ENCODE assay signal across 8 cellular contexts in the genomic region with DNA sequence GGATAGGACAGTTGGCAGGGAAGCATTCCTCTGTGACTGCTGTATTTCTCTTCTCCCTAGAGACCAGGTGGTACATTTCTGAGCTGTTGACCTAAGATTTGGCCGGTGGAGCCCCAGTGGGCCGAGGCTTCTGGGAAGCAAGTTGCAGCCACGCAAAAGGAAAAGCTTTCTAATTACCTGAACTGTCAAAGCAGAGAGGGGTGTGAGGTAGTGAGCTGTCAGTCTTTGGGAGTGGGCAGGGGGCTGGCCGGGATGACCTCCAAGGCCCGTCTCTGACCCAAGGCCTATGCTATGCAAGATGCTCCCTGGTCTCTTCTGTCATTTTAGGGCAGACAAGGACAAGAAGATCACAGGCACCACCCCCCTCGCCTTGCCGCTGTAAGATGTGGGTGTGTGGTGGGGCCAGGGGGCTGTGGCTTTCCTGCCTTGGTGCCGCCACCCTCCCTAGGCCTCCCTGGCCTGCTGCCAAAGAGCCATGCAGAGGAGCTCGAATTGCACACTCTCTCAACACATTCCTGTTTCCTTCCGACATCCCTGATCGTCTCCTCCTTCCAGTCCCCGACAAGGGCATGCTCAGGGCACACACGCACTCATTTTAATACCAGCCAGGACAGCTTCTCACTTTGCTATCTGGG.
DNase-seq lines count a peak whose midpoint lies in the region; ATAC-seq and TF ChIP-seq lines count a peak whose summit lies in the region.

No MANE protein-coding gene starts in this region.

- no peak for TF ChIP-seq CTCF in DND-41 (IDR thresholded peaks at IDR 0.05; ENCODE audit: borderline replicate concordance, extremely low read depth, low read length, poor library complexity, severe bottlenecking)

- ATAC-seq in DND-41 (ENCODE audit: insufficient read depth, low read depth): peak; percentile 97
- ATAC-seq in HG03521 (IDR thresholded peaks at IDR 0.05; ENCODE audit: unreplicated experiment): no peak

- H4K20me1 ChIP-seq in DND-41 (ENCODE audit: insufficient read depth, low read length): peaks cover 32% of the 10 kb centered on the region

- no peaks in the 10 kb centered on the region for H3K36me3 ChIP-seq in DND-41 (ENCODE audit: insufficient read depth, low read length)

- H2AFZ ChIP-seq in DND-41 (ENCODE audit: low read depth, low read length): no peak overlapping the region

- no peak overlapping the region for H3K4me2 ChIP-seq in DND-41 (ENCODE audit: insufficient read depth, low read length)

- H3K9me3 ChIP-seq in DND-41 (ENCODE audit: insufficient read depth, low read length, severe bottlenecking): no peaks in the 10 kb centered on the region

- H3K27ac ChIP-seq in DND-41 (ENCODE audit: low read length): no peak overlapping the region

- peaks cover 44% of the 10 kb centered on the region for H3K27me3 ChIP-seq in DND-41 (ENCODE audit: insufficient read depth, low read length, poor library complexity)

- no peaks in the 10 kb centered on the region for H3K79me2 ChIP-seq in DND-41 (ENCODE audit: insufficient read depth, low read length)

- H3K4me3 ChIP-seq in DND-41 (ENCODE audit: low read depth in 1 of 2, low read length in 2 of 2): no peak overlapping the region

- no peak overlapping the region for H3K9ac ChIP-seq in DND-41 (ENCODE audit: low read depth, low read length)

- peaks cover 15% of the 10 kb centered on the region for H3K4me1 ChIP-seq in DND-41 (ENCODE audit: insufficient read depth, low read length)

- DNase-seq in DND-41 (peak; percentile 88), NCI-H2227 (lab: John Stamatoyannopoulos, UW; ENCODE audit: unreplicated experiment) (peak; percentile 80), activated T-cell treated with anti-CD3 and anti-CD28 coated beads for 48 hours (ENCODE audit: low read depth) (peak; percentile 46), glomerular visceral epithelial cell (ENCODE audit: extremely low spot score) (peak; percentile 94), NCI-H774 (lab: John Stamatoyannopoulos, UW) (no peak), NCI-H1092 treated with DMSO at 0.1 percent for 48 hours (lab: John Stamatoyannopoulos, UW) (no peak)
- peak; percentile 15 to 62 (median 19) for DNase-seq in stimulated activated CD4-positive, alpha-beta T cell treated with anti-CD3 and anti-CD28 coated beads, TNF-alpha, amount 100 ng/mL, for 24 hours (ENCODE audit: low read depth in 3 of 3)

Comparison
In these comparisons a context has a peak if more than half of its experiments do, and no peak if none do; other contexts are left out.
1. DNase-seq: peak in DND-41 (single experiment), NCI-H2227 (single experiment), activated T-cell treated with anti-CD3 and anti-CD28 coated beads for 48 hours (single experiment), glomerular visceral epithelial cell (single experiment) and stimulated activated CD4-positive, alpha-beta T cell treated with anti-CD3 and anti-CD28 coated beads, TNF-alpha, amount 100 ng/mL, for 24 hours (3 of 3); none in NCI-H774 (single experiment) and NCI-H1092 treated with DMSO at 0.1 percent for 48 hours (single experiment).